ENCODE assay signal across 8 cellular contexts in genomic region chr6:30730611-30731435, GRCh38. TPM values are rescaled to one million over a fixed set of nuclear protein-coding genes. Genes with fewer than 3 reads are reported as not detected.
A peak's percentile ranks its signal among the peaks of the same experiment; 100 is the strongest.
DNase-seq lines count a peak whose midpoint lies in the region; ATAC-seq and TF ChIP-seq lines count a peak whose summit lies in the region.

No MANE protein-coding gene starts in this region.

- H3K4me3 ChIP-seq in HUES48 (ENCODE audit: low read depth, low read length) (no peak overlapping the region), PC-9 (no peak overlapping the region), prostate gland (no peak overlapping the region)

- peaks cover 6% of the 10 kb centered on the region for H4K20me1 ChIP-seq in PC-9 (ENCODE audit: insufficient read depth)

- H3K36me3 ChIP-seq in HUES48 (ENCODE audit: control insufficient read depth, insufficient read depth, low read length) (peaks cover 72% of the 10 kb centered on the region), PC-9 (ENCODE audit: low read depth) (peaks cover 37% of the 10 kb centered on the region), prostate gland (no peaks in the 10 kb centered on the region)

- POLR2A ChIA-PET in PC-9 (lab: Charles Lee; ENCODE audit: unreplicated experiment) = interaction anchor here (0.5 to 0.9 kb wide), 12 partner anchors 71 to 384 kb away, joined by 3 to 9 read pairs (median 4); no protein-coding TSS in a partner anchor

- peaks cover 9% of the 10 kb centered on the region; the same call in 1 of the 2 replicates for H3K79me2 ChIP-seq in PC-9 (ENCODE audit: low read depth)

- H3K27me3 ChIP-seq in HUES48 (ENCODE audit: control insufficient read depth, insufficient read depth, low read length) (no peaks in the 10 kb centered on the region), PC-9 (ENCODE audit: insufficient read depth, low read depth) (no peaks in the 10 kb centered on the region), prostate gland (replicated peaks; ENCODE audit: insufficient read depth) (no peaks in the 10 kb centered on the region)

- H3K27ac ChIP-seq in HUES48 (ENCODE audit: low read depth, low read length) (peak overlapping the region; percentile 55), PC-9 (peak overlapping the region; percentile 18; the same call in 1 of the 2 replicates), prostate gland (peak overlapping the region; percentile 27 to 64)

- CTCF ChIA-PET in PC-9 (lab: Charles Lee) = interaction anchor here (0.6 to 1.7 kb wide), 21 partner anchors 8 to 385 kb away, joined by 3 to 21 read pairs (median 4); partner anchors contain the start of genes DHX16 and MRPS18B

- no peak for ATAC-seq in HG03469 (IDR thresholded peaks at IDR 0.05; ENCODE audit: unreplicated experiment)

- DNase-seq in PC-9 (peak; percentile 89 to 92), glomerular visceral epithelial cell (ENCODE audit: extremely low spot score) (peak; percentile 84), prostate gland (ENCODE audit: low spot score) (peak; percentile 79), amniotic stem cell (lab: John Stamatoyannopoulos, UW) (no peak)
- DNase-seq in activated effector memory CD4-positive, alpha-beta T cell treated with anti-CD3 and anti-CD28 coated beads, Interleukin-2, amount 50 U/mL, for 16 hours = peak; percentile 95

- no peaks in the 10 kb centered on the region for H3K9me2 ChIP-seq in PC-9 (ENCODE audit: insufficient read depth)

- peaks cover 68% of the 10 kb centered on the region for H3F3A ChIP-seq in PC-9 (ENCODE audit: insufficient read depth, low read depth)

- TF ChIP-seq POLR2A in prostate gland (IDR thresholded peaks at IDR 0.05) = no peak

- 36% methylated on average over 30 of the region's 30 CpGs for WGBS in prostate gland

- TSS peak; percentile 6 for BruUV-seq in PC-9 (replicated peaks; lab: Mats Ljungman, UMichigan)

- H3K4me1 ChIP-seq in HUES48 (ENCODE audit: control insufficient read depth, insufficient read depth, low read length) (peaks cover 2% of the 10 kb centered on the region; the same call in 1 of the 2 replicates), PC-9 (replicated peaks; ENCODE audit: insufficient read depth) (peaks cover 16% of the 10 kb centered on the region), prostate gland (replicated peaks) (peaks cover 4% of the 10 kb centered on the region)

- H3K9me3 ChIP-seq in HUES48 (ENCODE audit: control insufficient read depth, insufficient read depth, low read length) (no peaks in the 10 kb centered on the region), PC-9 (ENCODE audit: insufficient read depth, low read depth) (no peaks in the 10 kb centered on the region), prostate gland (no peaks in the 10 kb centered on the region)

- intact Hi-C loops in PC-9 (cut with micrococcal nuclease; ENCODE audit: unreplicated experiment) (loop anchor here (1.0 to 2.0 kb wide), 2 partner anchors 146 to 190 kb away; no protein-coding TSS in a partner anchor), prostate gland (cut with DNase I) (no loop called here)

- H3K9ac ChIP-seq in HUES48 (ENCODE audit: low read depth, low read length) = no peak overlapping the region

- H3K4me2 ChIP-seq in PC-9 = peak overlapping the region; percentile 32

- H2AFZ ChIP-seq in PC-9 = no peak overlapping the region

- peak; percentile 87 for TF ChIP-seq CTCF in GM12874 (IDR thresholded peaks at IDR 0.05; ENCODE audit: insufficient read depth, low read depth, low read length)
- peak; percentile 80 for TF ChIP-seq CTCF in PC-9 (conservative IDR thresholded peaks at IDR 0.05)
- TF ChIP-seq CTCF in prostate gland (IDR thresholded peaks at IDR 0.05) = peak; percentile 26 to 84 (median 68)

RNA-seq across cellular contexts. Expression of gene TUBB, which starts 10.7 kb away (rescaled TPM):
- 697 and 901 TPM in 2 replicates for total RNA-seq in PC-9 (2021)
- 100 to 1,000 TPM; 196 to 270 TPM for total RNA-seq in prostate gland

RNA-seq across cellular contexts. Expression of gene FLOT1, which starts 11.7 kb away (rescaled TPM):
- total RNA-seq in PC-9 (2021) (225 and 234 TPM in 2 replicates), prostate gland (100 to 1,000 TPM; 117 to 133 TPM)

RNA-seq across cellular contexts. Expression of gene IER3, which starts 13.5 kb away (rescaled TPM):
- total RNA-seq in PC-9 (2021) (107 and 117 TPM in 2 replicates), prostate gland (10 to 100 TPM; 13.9 to 26.4 TPM)

RNA-seq across cellular contexts. Expression of gene MDC1, which starts 13.7 kb away (rescaled TPM):
- total RNA-seq in PC-9 (2021) (72.9 and 81.6 TPM in 2 replicates), prostate gland (10 to 100 TPM; 20.5 to 26.3 TPM)

RNA-seq across cellular contexts. Expression of gene NRM, which starts 40.0 kb away (rescaled TPM):
- total RNA-seq in PC-9 (2021) = 25.8 and 38.3 TPM in 2 replicates
- total RNA-seq in prostate gland = 1 to 10 TPM; 5.9 to 7.3 TPM
